ENCODE assay signal across 10 cellular contexts in genomic region chr10:62183442-62183841, GRCh38.
DNase-seq lines count a peak whose midpoint lies in the region; ATAC-seq lines count a peak whose summit lies in the region.
"Had no signal": no experiment of that assay in that cellular context is flagged by ENCODE, and none has a peak within 500 bp of the region (broad histone marks: within the 10 kb centered on the region; RNA-seq: fewer than 3 reads in every experiment).

No MANE protein-coding gene starts in this region.

- peak overlapping the region; percentile 52 for H3K4me3 Mint-ChIP-seq in T-helper 17 cell
- H3K4me3 Mint-ChIP-seq in stimulated activated naive B cell treated with anti-CD40 and anti-IgM and Interleukin-4, amounts not matched to agents 10 μg/mL and 1 μg/mL and 100 μg/mL, for 72 hours = no peak overlapping the region

- H3K27me3 Mint-ChIP-seq in T-helper 17 cell = no peaks in the 10 kb centered on the region
- H3K27me3 Mint-ChIP-seq in stimulated activated naive B cell treated with anti-CD40 and anti-IgM and Interleukin-4, amounts not matched to agents 10 μg/mL and 1 μg/mL and 100 μg/mL, for 72 hours = no peaks in the 10 kb centered on the region

- ATAC-seq in HG02840 (IDR thresholded peaks at IDR 0.05; ENCODE audit: low FRiP score, unreplicated experiment) (peak; percentile 57), T-helper 17 cell (peak; percentile 95), left colon (no peak)
- ATAC-seq in stimulated activated naive B cell treated with anti-CD40 and anti-IgM and Interleukin-4, amounts not matched to agents 10 μg/mL and 1 μg/mL and 100 μg/mL, for 72 hours (replicated peaks) = peak; percentile 59 to 60

- DNase-seq in activated gamma-delta T cell treated with Interleukin-2 at 50 U/mL for 16 hours = peak; percentile 48
- no peak for DNase-seq in activated gamma-delta T cell (lab: John Stamatoyannopoulos, UW)
- peak in 1 of 3 donors; percentile 11 for DNase-seq in T-helper 17 cell
- no peak for DNase-seq in stimulated activated naive B cell treated with anti-CD40 and anti-IgM and Interleukin-4, amounts not matched to agents 10 μg/mL and 1 μg/mL and 100 μg/mL, for 72 hours
- DNase-seq in NCI-H345 treated with DMSO at 0.1 percent for 48 hours (lab: John Stamatoyannopoulos, UW; ENCODE audit: unreplicated experiment) = no peak
- DNase-seq in NCI-H187 treated with DMSO at 0.1 percent for 48 hours (lab: John Stamatoyannopoulos, UW) = no peak
- no peak for DNase-seq in left colon
- DNase-seq: BE2C, heart right ventricle had no signal

- H3K9me3 Mint-ChIP-seq in stimulated activated naive B cell treated with anti-CD40 and anti-IgM and Interleukin-4, amounts not matched to agents 10 μg/mL and 1 μg/mL and 100 μg/mL, for 72 hours = peaks cover 10 to 15% of the 10 kb centered on the region in 2 donors

- H3K9me3 ChIP-seq in T-helper 17 cell (ENCODE audit: control insufficient read depth, low read length, poor library complexity, severe bottlenecking) = no peaks in the 10 kb centered on the region
- H3K9me3 ChIP-seq: BE2C had no signal

- H3K4me1 Mint-ChIP-seq in T-helper 17 cell = peaks cover 51% of the 10 kb centered on the region
- H3K4me1 Mint-ChIP-seq in stimulated activated naive B cell treated with anti-CD40 and anti-IgM and Interleukin-4, amounts not matched to agents 10 μg/mL and 1 μg/mL and 100 μg/mL, for 72 hours = peaks cover 32 to 58% of the 10 kb centered on the region in 2 donors

- peaks cover 2% of the 10 kb centered on the region for H3K36me3 Mint-ChIP-seq in T-helper 17 cell (ENCODE audit: low read depth)
- peaks cover 11 to 23% of the 10 kb centered on the region in 2 donors for H3K36me3 Mint-ChIP-seq in stimulated activated naive B cell treated with anti-CD40 and anti-IgM and Interleukin-4, amounts not matched to agents 10 μg/mL and 1 μg/mL and 100 μg/mL, for 72 hours

- intact Hi-C loops in left colon (cut with DNase I, micrococcal nuclease) = no loop called here

- H3K27ac Mint-ChIP-seq in T-helper 17 cell = peak overlapping the region; percentile 75
- peak overlapping the region; percentile 31 for H3K27ac Mint-ChIP-seq in stimulated activated naive B cell treated with anti-CD40 and anti-IgM and Interleukin-4, amounts not matched to agents 10 μg/mL and 1 μg/mL and 100 μg/mL, for 72 hours
